Comparison of ENCODE assay signal across 10 cellular contexts in genomic region chr17:65656390-65657250, GRCh38.
DNase-seq lines count a peak whose midpoint lies in the region; ATAC-seq, FAIRE-seq and TF ChIP-seq lines count a peak whose summit lies in the region.
"Had no signal": no experiment of that assay in that cellular context is flagged by ENCODE, and none has a peak within 500 bp of the region (broad histone marks: within the 10 kb centered on the region; RNA-seq: fewer than 3 reads in every experiment).

No MANE protein-coding gene starts in this region.

- H3K27ac ChIP-seq in esophagus muscularis mucosa (replicated peaks in 1 of 4) (no peak overlapping the region), spleen (no peak overlapping the region)
- H3K27ac ChIP-seq: 22Rv1, SJSA1 had no signal

- FAIRE-seq in H54 (lab: Jason Lieb, UNC), result no peak

- 68% methylated on average over 7 of the region's 7 CpGs for WGBS in esophagus muscularis mucosa
- 48 to 85% (median 61%) methylated on average over 7 of the region's 7 CpGs for WGBS in spleen, 5 donors

- no peak overlapping the region for H3K4me3 Mint-ChIP-seq in activated T-cell treated with anti-CD3 and anti-CD28 coated beads, Interleukin-2, amount 50 U/mL, for 4 hours

- no peaks in the 10 kb centered on the region for H3K9me3 ChIP-seq in esophagus muscularis mucosa
- no peaks in the 10 kb centered on the region for H3K9me3 ChIP-seq in spleen
- H3K9me3 ChIP-seq: SJSA1 had no signal

- intact Hi-C loops in esophagus muscularis mucosa (cut with DNase I) (no loop called here), spleen (cut with DNase I; ENCODE audit: low total_unique reads) (no loop called here)

- H3K4me1 Mint-ChIP-seq in activated T-cell treated with anti-CD3 and anti-CD28 coated beads, Interleukin-2, amount 50 U/mL, for 4 hours (ENCODE audit: low read depth), result peaks cover 14% of the 10 kb centered on the region

- no peaks in the 10 kb centered on the region for H3K36me3 ChIP-seq in esophagus muscularis mucosa
- no peaks in the 10 kb centered on the region for H3K36me3 ChIP-seq in spleen
- H3K36me3 ChIP-seq: SJSA1 had no signal

- no peaks in the 10 kb centered on the region for H3K27me3 Mint-ChIP-seq in activated T-cell treated with anti-CD3 and anti-CD28 coated beads, Interleukin-2, amount 50 U/mL, for 4 hours (ENCODE audit: low read depth)

- H3K4me3 ChIP-seq in esophagus muscularis mucosa (no peak overlapping the region), spleen (no peak overlapping the region)
- H3K4me3 ChIP-seq: SJSA1 had no signal

- no peak for TF ChIP-seq EP300 in esophagus muscularis mucosa (IDR thresholded peaks at IDR 0.05)

- peaks cover 2% of the 10 kb centered on the region for H3K36me3 Mint-ChIP-seq in activated T-cell treated with anti-CD3 and anti-CD28 coated beads, Interleukin-2, amount 50 U/mL, for 4 hours (ENCODE audit: insufficient read depth)

- H3K9me3 Mint-ChIP-seq in activated T-cell treated with anti-CD3 and anti-CD28 coated beads, Interleukin-2, amount 50 U/mL, for 4 hours, result peaks cover 5% of the 10 kb centered on the region

- no peak for TF ChIP-seq CTCF in esophagus muscularis mucosa (IDR thresholded peaks at IDR 0.05)
- no peak for TF ChIP-seq CTCF in spleen (IDR thresholded peaks at IDR 0.05 in 8 of 11, conservative IDR thresholded peaks at IDR 0.05 in 3 of 11)

- DNase-seq in DMS53 (lab: John Stamatoyannopoulos, UW) (peak; percentile 8), DMS53 treated with DMSO at 0.1 percent for 48 hours (lab: John Stamatoyannopoulos, UW; ENCODE audit: unreplicated experiment) (no peak), H54 (ENCODE audit: insufficient read length, low spot score) (no peak), esophagus muscularis mucosa (ENCODE audit: extremely low spot score) (no peak), spleen (no peak)
- DNase-seq in activated T-cell treated with anti-CD3 and anti-CD28 coated beads, Interleukin-2, amount 50 U/mL, for 4 hours, result no peak
- peak; percentile 38 for DNase-seq in stimulated activated CD4-positive, alpha-beta T cell treated with anti-CD3 and anti-CD28 coated beads, Interleukin-4, amount 100 ng/mL, for 1 hour

- no peaks in the 10 kb centered on the region for H3K4me1 ChIP-seq in esophagus muscularis mucosa
- H3K4me1 ChIP-seq in spleen, result no peaks in the 10 kb centered on the region
- H3K4me1 ChIP-seq: SJSA1 had no signal

- peak; percentile 57 for ATAC-seq in HG02642 (IDR thresholded peaks at IDR 0.05; ENCODE audit: poor library complexity, unreplicated experiment)
- ATAC-seq in activated T-cell treated with anti-CD3 and anti-CD28 coated beads, Interleukin-2, amount 50 U/mL, for 4 hours, result peak; percentile 95 to 98

- H3K27me3 ChIP-seq in esophagus muscularis mucosa (no peaks in the 10 kb centered on the region), spleen (replicated peaks in 1 of 7) (no peaks in the 10 kb centered on the region)
- H3K27me3 ChIP-seq: SJSA1 had no signal

- TF ChIP-seq POLR2A in H54 (IDR thresholded peaks at IDR 0.05; ENCODE audit: low read depth, low read length), result no peak
- no peak for TF ChIP-seq POLR2A in esophagus muscularis mucosa (IDR thresholded peaks at IDR 0.05; ENCODE audit: low read depth)
- TF ChIP-seq POLR2A in spleen (IDR thresholded peaks at IDR 0.05), result no peak

Comparison
In these comparisons a context has a peak if more than half of its experiments do, and no peak if none do; other contexts are left out.
1. DNase-seq: peak in DMS53 (single experiment) and stimulated activated CD4-positive, alpha-beta T cell treated with anti-CD3 and anti-CD28 coated beads, Interleukin-4, amount 100 ng/mL, for 1 hour (single experiment); none in DMS53 treated with DMSO at 0.1 percent for 48 hours (single experiment), activated T-cell treated with anti-CD3 and anti-CD28 coated beads, Interleukin-2, amount 50 U/mL, for 4 hours (single experiment), H54 (single experiment), esophagus muscularis mucosa (single experiment) and spleen (single experiment).